ENCODE assay signal across 1 cellular context in genomic region chr16:55571191-55571897, GRCh38.
A peak's percentile ranks its signal among the peaks of the same experiment; 100 is the strongest.
TF ChIP-seq lines count a peak whose summit lies in the region.

No MANE protein-coding gene starts in this region.

TF ChIP-seq in HepG2, 621 proteins besides CTCF, POLR2A, EP300 and RAD21 (continued from another document):
- TF ChIP-seq ELF3 (CRISPR knock-in tag; IDR thresholded peaks at IDR 0.05) (peak; percentile 79), FOXP1 (IDR thresholded peaks at IDR 0.05) (no peak), FOXP1 (CRISPR knock-in tag; IDR thresholded peaks at IDR 0.05) (peak; percentile 65)
TF ChIP-seq in HepG2: peak in this region for 101.
